18 cellular contexts compared by ENCODE assay signal in genomic region chr13:114134944-114135610, GRCh38. TPM values are rescaled to one million over a fixed set of nuclear protein-coding genes. Genes with fewer than 3 reads are reported as not detected.
DNase-seq lines count a peak whose midpoint lies in the region; ATAC-seq and TF ChIP-seq lines count a peak whose summit lies in the region.
"Had no signal": no experiment of that assay in that cellular context is flagged by ENCODE, and none has a peak within 500 bp of the region (broad histone marks: within the 10 kb centered on the region; RNA-seq: fewer than 3 reads in every experiment).

No MANE protein-coding gene starts in this region.

- H3K4me3 Mint-ChIP-seq in activated CD4-positive, alpha-beta T cell treated with anti-CD3 and anti-CD28 coated beads, Interleukin-2, amount 10 ng/mL, durations not matched to agents 7 days and 5 days = no peak overlapping the region
- peak overlapping the region in 1 of 2 donors; percentile 5 for H3K4me3 Mint-ChIP-seq in effector memory CD8-positive, alpha-beta T cell
- H3K4me3 Mint-ChIP-seq: activated CD4-positive, alpha-beta T cell treated with anti-CD3 and anti-CD28 coated beads for 36 hours had no signal

- TF ChIP-seq CTCF in spleen (IDR thresholded peaks at IDR 0.05 in 8 of 11, conservative IDR thresholded peaks at IDR 0.05 in 3 of 11) (no peak), foreskin fibroblast (IDR thresholded peaks at IDR 0.05; ENCODE audit: low read depth, low read length) (no peak)

- peaks cover 15% of the 10 kb centered on the region for H3K27me3 Mint-ChIP-seq in activated CD4-positive, alpha-beta T cell treated with anti-CD3 and anti-CD28 coated beads, Interleukin-2, amount 10 ng/mL, durations not matched to agents 7 days and 5 days
- H3K27me3 Mint-ChIP-seq in effector memory CD8-positive, alpha-beta T cell = no peaks in the 10 kb centered on the region
- H3K27me3 Mint-ChIP-seq: activated CD4-positive, alpha-beta T cell treated with anti-CD3 and anti-CD28 coated beads for 36 hours; stimulated activated naive B cell treated with anti-CD40 and anti-IgM and Interleukin-4, amounts not matched to agents 10 μg/mL and 1 μg/mL and 100 μg/mL, for 72 hours had no signal

- H3K27ac Mint-ChIP-seq in activated CD4-positive, alpha-beta T cell treated with anti-CD3 and anti-CD28 coated beads, Interleukin-2, amount 10 ng/mL, durations not matched to agents 7 days and 5 days = peak overlapping the region; percentile 68
- peak overlapping the region; percentile 65 to 68 for H3K27ac Mint-ChIP-seq in effector memory CD8-positive, alpha-beta T cell
- H3K27ac Mint-ChIP-seq: activated CD4-positive, alpha-beta T cell treated with anti-CD3 and anti-CD28 coated beads for 36 hours; stimulated activated naive B cell treated with anti-CD40 and anti-IgM and Interleukin-4, amounts not matched to agents 10 μg/mL and 1 μg/mL and 100 μg/mL, for 72 hours had no signal

- no peak for ATAC-seq in effector memory CD8-positive, alpha-beta T cell (replicated peaks)
- ATAC-seq: activated CD4-positive, alpha-beta T cell treated with anti-CD3 and anti-CD28 coated beads for 36 hours; left lung had no signal

- POLR2A ChIA-PET in activated CD4-positive, alpha-beta T cell treated with anti-CD3 and anti-CD28 coated beads, Interleukin-2, amount 10 ng/mL, durations not matched to agents 7 days and 5 days (lab: Charles Lee) = interaction anchor here (0.6 kb wide), 1 partner anchor 71 kb away, joined by 6 read pairs; no protein-coding TSS in a partner anchor

- CTCF ChIA-PET in activated CD4-positive, alpha-beta T cell treated with anti-CD3 and anti-CD28 coated beads, Interleukin-2, amount 10 ng/mL, durations not matched to agents 7 days and 5 days (lab: Charles Lee) = interaction anchor here (1.2 to 1.9 kb wide), 2 partner anchors 8 to 94 kb away, joined by 4 read pairs; no protein-coding TSS in a partner anchor

- H3K27me3 ChIP-seq in NT2/D1 (ENCODE audit: insufficient read depth, insufficient read length) (peaks cover 19% of the 10 kb centered on the region), spleen (replicated peaks in 1 of 7) (peaks cover 0 to under 1% (median 0%) of the 10 kb centered on the region in 7 donors)

- H3K27ac ChIP-seq in spleen = peak overlapping the region in 3 of 8 donors; percentile 26 to 68 (median 51)
- H3K27ac ChIP-seq: KMS-11 had no signal

- H3K4me3 ChIP-seq in NT2/D1 (ENCODE audit: insufficient read length, low read depth) = no peak overlapping the region
- no peak overlapping the region for H3K4me3 ChIP-seq in spleen
- no peak overlapping the region for H3K4me3 ChIP-seq in foreskin fibroblast (ENCODE audit: low read depth in 1 of 2, low read length in 2 of 2)
- H3K4me3 ChIP-seq: left lung had no signal

- intact Hi-C loops in spleen (cut with DNase I; ENCODE audit: low total_unique reads) = no loop called here

- TF ChIP-seq POLR2A in spleen (IDR thresholded peaks at IDR 0.05) = no peak

- no peaks in the 10 kb centered on the region for H3K9me3 Mint-ChIP-seq in activated CD4-positive, alpha-beta T cell treated with anti-CD3 and anti-CD28 coated beads, Interleukin-2, amount 10 ng/mL, durations not matched to agents 7 days and 5 days
- no peaks in the 10 kb centered on the region for H3K9me3 Mint-ChIP-seq in effector memory CD8-positive, alpha-beta T cell
- H3K9me3 Mint-ChIP-seq: stimulated activated naive B cell treated with anti-CD40 and anti-IgM and Interleukin-4, amounts not matched to agents 10 μg/mL and 1 μg/mL and 100 μg/mL, for 72 hours had no signal

- H3K4me1 ChIP-seq in NT2/D1 (ENCODE audit: insufficient read depth, insufficient read length) (peaks cover 9% of the 10 kb centered on the region), spleen (peaks cover 13 to 38% (median 23%) of the 10 kb centered on the region in 6 donors)

- peaks cover 23% of the 10 kb centered on the region for H3K36me3 Mint-ChIP-seq in activated CD4-positive, alpha-beta T cell treated with anti-CD3 and anti-CD28 coated beads, Interleukin-2, amount 10 ng/mL, durations not matched to agents 7 days and 5 days (ENCODE audit: low read depth)
- peaks cover 14% of the 10 kb centered on the region for H3K36me3 Mint-ChIP-seq in effector memory CD8-positive, alpha-beta T cell (ENCODE audit: insufficient read depth)

- H3K9me3 ChIP-seq in NT2/D1 (ENCODE audit: insufficient read depth, low read length) = no peaks in the 10 kb centered on the region
- H3K9me3 ChIP-seq in spleen = no peaks in the 10 kb centered on the region
- H3K9me3 ChIP-seq: left lung, neutrophil had no signal

- H3K4me1 Mint-ChIP-seq in activated CD4-positive, alpha-beta T cell treated with anti-CD3 and anti-CD28 coated beads, Interleukin-2, amount 10 ng/mL, durations not matched to agents 7 days and 5 days = peaks cover 34% of the 10 kb centered on the region
- H3K4me1 Mint-ChIP-seq in effector memory CD8-positive, alpha-beta T cell (ENCODE audit: low read depth in 2 of 2) = peaks cover 19 to 30% of the 10 kb centered on the region in 2 donors

- peak overlapping the region; percentile 32 for H3K9ac ChIP-seq in NT2/D1 (ENCODE audit: insufficient read length, low read depth)
- H3K9ac ChIP-seq: KMS-11 had no signal

- WGBS in spleen, 5 donors = 49 to 69% (median 62%) methylated on average over 12 of the region's 12 CpGs

- H3K36me3 ChIP-seq in NT2/D1 (ENCODE audit: insufficient read depth, insufficient read length, low read length) = no peaks in the 10 kb centered on the region
- no peaks in the 10 kb centered on the region for H3K36me3 ChIP-seq in spleen
- H3K36me3 ChIP-seq: left lung, neutrophil had no signal

- no peak for DNase-seq in activated CD4-positive, alpha-beta T cell treated with anti-CD3 and anti-CD28 coated beads, Interleukin-2, amount 10 ng/mL, durations not matched to agents 7 days and 5 days
- DNase-seq in activated CD4-positive, alpha-beta T cell treated with anti-CD3 and anti-CD28 coated beads for 4 hours = no peak
- DNase-seq in NT2/D1 (ENCODE audit: low read depth, low spot score) (no peak), spleen (peak; percentile 51), NCI-H446 treated with DMSO at 0.1 percent for 48 hours (lab: John Stamatoyannopoulos, UW) (no peak), foreskin melanocyte (no peak), foreskin fibroblast (no peak)
- no peak for DNase-seq in effector memory CD8-positive, alpha-beta T cell
- DNase-seq: DMS153, NCI-H1436, NCI-H510A had no signal

RNA-seq across cellular contexts. Expression of gene RASA3, which starts 2.7 kb away (rescaled TPM):
- 100 to 1,000 TPM; 114 to 115 TPM for total RNA-seq in activated CD4-positive, alpha-beta T cell treated with anti-CD3 and anti-CD28 coated beads, Interleukin-2, amount 10 ng/mL, durations not matched to agents 7 days and 5 days
- total RNA-seq in spleen = 10 to 100 TPM; 35.9 to 52.8 (median 52.0) TPM
- 10 to 100 TPM; 11.7 to 17.2 (median 12.1) TPM for polyA plus RNA-seq in spleen

RNA-seq across cellular contexts. Expression of gene CFAP97D2, which starts 44.0 kb away (rescaled TPM):
- total RNA-seq in activated CD4-positive, alpha-beta T cell treated with anti-CD3 and anti-CD28 coated beads, Interleukin-2, amount 10 ng/mL, durations not matched to agents 7 days and 5 days = not detected
- not detected for total RNA-seq in spleen
- polyA plus RNA-seq in spleen = under 1 TPM in 1 of 3 donors, not detected in 2; 0.05 TPM
- total RNA-seq: activated CD4-positive, alpha-beta T cell treated with anti-CD3 and anti-CD28 coated beads for 36 hours; astrocyte; H7 had no signal
